Comparison of ENCODE assay signal across 7 cellular contexts in the genomic region with DNA sequence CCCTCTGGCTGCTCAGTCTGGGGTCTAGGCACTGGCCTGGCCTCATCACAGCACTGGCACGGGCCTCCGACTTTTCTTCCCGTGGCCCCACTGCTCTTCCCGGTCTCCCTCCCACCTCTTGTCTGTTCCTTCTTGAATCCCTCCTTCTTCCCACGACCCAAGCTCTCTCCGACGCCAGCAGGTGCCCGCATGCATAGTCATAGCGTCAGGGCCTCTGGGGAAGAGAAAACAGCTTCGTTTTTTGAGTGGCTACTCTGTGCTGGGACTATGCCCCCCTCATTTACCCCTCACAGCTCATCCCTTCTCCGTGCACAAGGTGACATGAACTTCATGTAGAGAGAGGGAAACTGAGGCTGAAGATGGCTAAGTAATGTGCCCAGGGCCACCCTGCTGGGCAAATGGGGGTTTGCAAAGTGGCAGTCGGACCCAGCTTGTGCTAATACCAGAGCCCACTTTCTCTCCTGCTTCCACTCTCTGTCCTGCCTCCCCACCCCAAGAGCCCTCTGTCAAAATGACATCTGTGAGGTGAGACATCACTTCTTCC. TPM values are rescaled to one million over a fixed set of nuclear protein-coding genes. Genes with fewer than 3 reads are reported as not detected.
DNase-seq lines count a peak whose midpoint lies in the region; ATAC-seq and TF ChIP-seq lines count a peak whose summit lies in the region.

No MANE protein-coding gene starts in this region.

- 46% methylated on average over 12 of the region's 12 CpGs for WGBS in right cardiac atrium
- WGBS in suprapubic skin: 81% methylated on average over 12 of the region's 12 CpGs

- H3K27ac ChIP-seq in ascending aorta (peak overlapping the region; percentile 91 to 95), right cardiac atrium (ENCODE audit: low read length) (peak overlapping the region; percentile 76), suprapubic skin (peak overlapping the region; percentile 83)

- H3K4me3 Mint-ChIP-seq in IgD-negative memory B cell: no peak overlapping the region

- peaks cover 9% of the 10 kb centered on the region for H3K36me3 Mint-ChIP-seq in IgD-negative memory B cell

- H3K27ac Mint-ChIP-seq in IgD-negative memory B cell: peak overlapping the region; percentile 21 to 47 (median 28)

- no peaks in the 10 kb centered on the region for H3K27me3 Mint-ChIP-seq in IgD-negative memory B cell

- DNase-seq in ascending aorta (ENCODE audit: low spot score in 2 of 2) (no peak), right cardiac atrium (peak in 2 of 3 donors; percentile 36 to 61), suprapubic skin (ENCODE audit: low spot score in 2 of 2) (peak in 1 of 2 donors; percentile 51), AG08396 (ENCODE audit: low spot score) (no peak), NCI-H2029 treated with DMSO at 0.1 percent for 48 hours (lab: John Stamatoyannopoulos, UW) (no peak)
- DNase-seq in activated naive CD4-positive, alpha-beta T cell treated with anti-CD3 and anti-CD28 coated beads, Interleukin-2, amount 50 U/mL, for 16 hours: no peak

- H3K4me3 ChIP-seq in ascending aorta: no peak overlapping the region
- no peak overlapping the region for H3K4me3 ChIP-seq in right cardiac atrium (ENCODE audit: low read length)
- H3K4me3 ChIP-seq in suprapubic skin: no peak overlapping the region

- TF ChIP-seq EP300 in suprapubic skin (IDR thresholded peaks at IDR 0.05): no peak

- TF ChIP-seq CTCF in ascending aorta (IDR thresholded peaks at IDR 0.05) (no peak), suprapubic skin (IDR thresholded peaks at IDR 0.05) (no peak)

- peaks cover 43 to 72% of the 10 kb centered on the region in 2 donors for H3K4me1 ChIP-seq in ascending aorta
- H3K4me1 ChIP-seq in right cardiac atrium (ENCODE audit: control insufficient read depth, insufficient read depth, low read length): peaks cover 23% of the 10 kb centered on the region
- peaks cover 45% of the 10 kb centered on the region for H3K4me1 ChIP-seq in suprapubic skin

- H3K9me3 ChIP-seq in ascending aorta: no peaks in the 10 kb centered on the region
- no peaks in the 10 kb centered on the region for H3K9me3 ChIP-seq in right cardiac atrium (ENCODE audit: control insufficient read depth, low read length)
- no peaks in the 10 kb centered on the region for H3K9me3 ChIP-seq in suprapubic skin

- H3K9me3 Mint-ChIP-seq in IgD-negative memory B cell: peaks cover 0 to 5% (median 3%) of the 10 kb centered on the region in 3 donors

- peaks cover 3 to 5% (median 3%) of the 10 kb centered on the region in 3 donors for H3K4me1 Mint-ChIP-seq in IgD-negative memory B cell

- ATAC-seq in right cardiac atrium: no peak

- H3K27me3 ChIP-seq in ascending aorta (no peaks in the 10 kb centered on the region), right cardiac atrium (ENCODE audit: control insufficient read depth, insufficient read depth) (no peaks in the 10 kb centered on the region), suprapubic skin (no peaks in the 10 kb centered on the region)

- TF ChIP-seq POLR2A in suprapubic skin (IDR thresholded peaks at IDR 0.05): no peak

- no peaks in the 10 kb centered on the region for H3K36me3 ChIP-seq in ascending aorta
- no peaks in the 10 kb centered on the region for H3K36me3 ChIP-seq in suprapubic skin

- intact Hi-C loops in ascending aorta (cut with DNase I) (loop anchor here (2.0 kb wide), 2 partner anchors 14 to 28 kb away; no protein-coding TSS in a partner anchor), right cardiac atrium (cut with DNase I) (loop anchor here in 2 of 4 donors (5.0 to 10.0 kb wide), 2 partner anchors 56 to 59 kb away; partner anchors contain the start of gene SYNJ2 (in 2 of the 2))

RNA-seq across cellular contexts. Expression of gene SYNJ2, which starts 59.2 kb away (rescaled TPM):
- polyA plus RNA-seq in IgD-negative memory B cell: 13.7 TPM
- total RNA-seq in ascending aorta: 3.0 TPM
- 10 to 100 TPM; 13.4 to 26.3 (median 20.4) TPM for total RNA-seq in right cardiac atrium
- 9.5 TPM for polyA plus RNA-seq in right cardiac atrium
- total RNA-seq in suprapubic skin: 10 to 100 TPM in 1 of 4 donors, 1 to 10 TPM in 3; 4.3 to 10.7 (median 6.8) TPM

Comparison
In these comparisons a context has a peak if more than half of its experiments do, and no peak if none do; other contexts are left out.
1. DNase-seq: peak in right cardiac atrium (2 of 3); none in ascending aorta (0 of 2), AG08396 (single experiment), activated naive CD4-positive, alpha-beta T cell treated with anti-CD3 and anti-CD28 coated beads, Interleukin-2, amount 50 U/mL, for 16 hours (single experiment) and NCI-H2029 treated with DMSO at 0.1 percent for 48 hours (single experiment).
2. Peak in every context shown above with its lines, with median percentiles within 50 percentile points of each other: H3K27ac ChIP-seq.